Comparison of ENCODE assay signal across 14 cellular contexts in the genomic region with DNA sequence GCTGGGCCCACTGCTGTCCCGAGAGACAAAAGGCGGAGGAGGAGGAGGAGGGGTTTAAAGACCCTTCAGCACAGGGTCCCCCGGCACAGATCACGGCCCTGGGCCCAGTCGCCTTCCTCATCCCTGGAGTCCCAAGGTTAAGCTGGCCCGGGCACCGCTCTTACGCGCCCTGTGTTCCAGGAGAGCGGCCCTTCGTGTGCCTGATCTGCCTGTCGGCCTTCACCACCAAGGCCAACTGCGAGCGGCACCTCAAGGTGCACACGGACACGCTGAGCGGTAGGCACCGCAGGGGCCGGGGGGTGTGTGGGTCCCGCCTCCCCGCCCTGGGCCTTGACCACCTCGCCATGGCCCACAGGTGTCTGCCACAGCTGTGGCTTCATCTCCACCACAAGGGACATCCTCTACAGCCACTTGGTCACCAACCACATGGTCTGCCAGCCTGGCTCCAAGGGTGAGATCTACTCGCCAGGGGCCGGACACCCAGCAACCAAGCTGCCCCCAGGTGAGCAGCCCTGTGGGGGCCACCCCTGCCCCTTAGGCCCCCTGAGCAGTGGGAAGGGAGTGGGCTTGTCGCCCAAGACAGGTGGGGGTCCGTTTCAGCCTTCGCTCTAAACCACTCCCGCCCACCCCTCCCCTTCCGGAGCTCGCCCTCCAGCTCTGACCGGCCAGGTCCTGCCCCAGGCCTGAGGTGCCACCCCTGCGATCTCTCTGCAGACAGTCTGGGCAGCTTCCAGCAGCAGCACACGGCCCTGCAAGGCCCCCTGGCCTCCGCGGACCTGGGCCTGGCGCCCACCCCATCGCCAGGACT. TPM values are rescaled to one million over a fixed set of nuclear protein-coding genes. Genes with fewer than 3 reads are reported as not detected.
DNase-seq lines count a peak whose midpoint lies in the region; ATAC-seq, FAIRE-seq and TF ChIP-seq lines count a peak whose summit lies in the region.
"Had no signal": no experiment of that assay in that cellular context is flagged by ENCODE, and none has a peak within 500 bp of the region (broad histone marks: within the 10 kb centered on the region; RNA-seq: fewer than 3 reads in every experiment).

No MANE protein-coding gene starts in this region.

- H3K27me3 ChIP-seq in HepG2 (ENCODE audit: control insufficient read depth in 1 of 2, insufficient read depth in 2 of 2, low read length in 2 of 2) = no peaks in the 10 kb centered on the region
- H3K27me3 ChIP-seq in adrenal gland = no peaks in the 10 kb centered on the region
- H3K27me3 ChIP-seq: right lobe of liver had no signal

- H3K4me2 ChIP-seq in HepG2 (ENCODE audit: low read depth, low read length) = no peak overlapping the region

- ATAC-seq in HepG2 (peak; percentile 2; the same call in 2 of the 3 replicates), GM21381 (IDR thresholded peaks at IDR 0.05; ENCODE audit: unreplicated experiment) (no peak)
- ATAC-seq in stimulated activated naive B cell treated with anti-CD40 and anti-IgM and Interleukin-4, amounts not matched to agents 10 μg/mL and 1 μg/mL and 100 μg/mL, for 72 hours (replicated peaks) = no peak
- ATAC-seq: activated CD4-positive, CD25-positive, alpha-beta regulatory T cell treated with anti-CD3 and anti-CD28 coated beads, Interleukin-2, amount 50 U/mL, for 24 hours had no signal

- no peak overlapping the region for H3K9ac ChIP-seq in HepG2 (ENCODE audit: insufficient read depth, low read depth, low read length)

- POLR2A ChIA-PET in HepG2 (lab: Yijun Ruan, JAX) = no interaction called here

- peaks cover 25 to 33% of the 10 kb centered on the region in 2 donors for H3K36me3 Mint-ChIP-seq in stimulated activated naive B cell treated with anti-CD40 and anti-IgM and Interleukin-4, amounts not matched to agents 10 μg/mL and 1 μg/mL and 100 μg/mL, for 72 hours

- CTCF ChIA-PET in HepG2 (lab: Yijun Ruan, JAX; ENCODE audit: low intra/inter-chr PET ratio, low total read pairs) = interaction anchor here (1.3 kb wide), 1 partner anchor 90 kb away, joined by 3 read pairs; no protein-coding TSS in a partner anchor

- no peaks in the 10 kb centered on the region for H3K27me3 Mint-ChIP-seq in stimulated activated naive B cell treated with anti-CD40 and anti-IgM and Interleukin-4, amounts not matched to agents 10 μg/mL and 1 μg/mL and 100 μg/mL, for 72 hours
- H3K27me3 Mint-ChIP-seq: CD4-positive, alpha-beta memory T cell; central memory CD8-positive, alpha-beta T cell had no signal

- H3K4me3 ChIP-seq in HFF-Myc (replicated peaks; ENCODE audit: low read depth, low read length) = 0 out of 2 replicates have a peak overlapping the region, but pooled peaks have one; percentile 22
- H3K4me3 ChIP-seq in coronary artery = peak overlapping the region; percentile 99
- H3K4me3 ChIP-seq in HepG2 (replicated peaks in 1 of 3; ENCODE audit: insufficient read depth in 1 of 3, low read depth in 2 of 3, low read length in 3 of 3) = no peak overlapping the region
- peak overlapping the region in 1 of 4 donors; percentile 94 for H3K4me3 ChIP-seq in adrenal gland
- H3K4me3 ChIP-seq: right lobe of liver, SK-N-MC had no signal

- no peak for DNase-seq in HFF-Myc (ENCODE audit: extremely low read depth, low read depth)
- DNase-seq in coronary artery (ENCODE audit: low spot score) = no peak
- DNase-seq in HepG2 (ENCODE audit: low spot score) = no peak
- DNase-seq in stimulated activated naive B cell treated with anti-CD40 and anti-IgM and Interleukin-4, amounts not matched to agents 10 μg/mL and 1 μg/mL and 100 μg/mL, for 72 hours = no peak
- no peak for DNase-seq in adrenal gland
- DNase-seq in DMS153 (lab: John Stamatoyannopoulos, UW) = no peak
- DNase-seq in GM13977 (ENCODE audit: low spot score) = no peak

- no peaks in the 10 kb centered on the region for H3K9me3 Mint-ChIP-seq in stimulated activated naive B cell treated with anti-CD40 and anti-IgM and Interleukin-4, amounts not matched to agents 10 μg/mL and 1 μg/mL and 100 μg/mL, for 72 hours
- H3K9me3 Mint-ChIP-seq: central memory CD8-positive, alpha-beta T cell had no signal

- peak overlapping the region in 1 of 2 donors; percentile 22 for H3K4me3 Mint-ChIP-seq in stimulated activated naive B cell treated with anti-CD40 and anti-IgM and Interleukin-4, amounts not matched to agents 10 μg/mL and 1 μg/mL and 100 μg/mL, for 72 hours

- H3K27ac Mint-ChIP-seq in stimulated activated naive B cell treated with anti-CD40 and anti-IgM and Interleukin-4, amounts not matched to agents 10 μg/mL and 1 μg/mL and 100 μg/mL, for 72 hours = peak overlapping the region; percentile 47

- no peak for TF ChIP-seq RAD21 in HepG2 (CRISPR knock-in tag; IDR thresholded peaks at IDR 0.05)

- H2AFZ ChIP-seq in HepG2 (ENCODE audit: low read length) = no peak overlapping the region

- WGBS in HepG2 (ENCODE audit: low lambda C conversion rate) = 91% methylated on average over 11 of the region's 37 CpGs
- WGBS in adrenal gland, 4 donors = 63 to 76% (median 66%) methylated on average over 3 to 37 of the region's 37 CpGs

- H3K79me2 ChIP-seq in HepG2 (ENCODE audit: insufficient read depth, low read length) = no peaks in the 10 kb centered on the region

- H3K36me3 ChIP-seq in HepG2 (replicated peaks in 1 of 2; ENCODE audit: control insufficient read depth in 1 of 2, insufficient read depth in 2 of 2, low read length in 2 of 2) (peaks cover 20 to 26% of the 10 kb centered on the region in 2 experiments; a peak in 4 of 5 replicates), adrenal gland (replicated peaks in 1 of 2) (no peaks in the 10 kb centered on the region)
- H3K36me3 ChIP-seq: right lobe of liver had no signal

- TF ChIP-seq EP300 in HepG2 (IDR thresholded peaks at IDR 0.05; ENCODE audit: low read depth in 2 of 2, low read length in 2 of 2) = no peak
- no peak for TF ChIP-seq EP300 in HepG2 (CRISPR knock-in tag; IDR thresholded peaks at IDR 0.05; ENCODE audit: borderline replicate concordance)

- H4K20me1 ChIP-seq in HepG2 (ENCODE audit: insufficient read depth, low read length) = no peaks in the 10 kb centered on the region; the same call in 1 of the 2 replicates

- in situ Hi-C loops in HepG2 (cut with HindIII; ENCODE audit: extremely low pct_ligation_motif_present, low pct_unique_long_range_greater_than_20kb) = no loop called here
- in situ Hi-C loops in GM13977 (cut with MboI; ENCODE audit: low pct_unique_long_range_greater_than_20kb, low sequenced_read_pairs, unreplicated experiment) = loop anchor here (25.0 kb wide), 1 partner anchor 95 kb away; no protein-coding TSS in a partner anchor

- TF ChIP-seq CTCF in HFF-Myc (IDR thresholded peaks at IDR 0.05; ENCODE audit: low read depth, low read length, missing control alignments) (no peak), coronary artery (IDR thresholded peaks at IDR 0.05) (no peak), HepG2 (CRISPR knock-in tag; IDR thresholded peaks at IDR 0.05) (no peak), adrenal gland (IDR thresholded peaks at IDR 0.05) (no peak), GM13977 (IDR thresholded peaks at IDR 0.05; ENCODE audit: extremely low read depth, insufficient read depth, missing control alignments) (no peak)

- peaks cover 10 to 14% of the 10 kb centered on the region in 2 donors for H3K4me1 Mint-ChIP-seq in stimulated activated naive B cell treated with anti-CD40 and anti-IgM and Interleukin-4, amounts not matched to agents 10 μg/mL and 1 μg/mL and 100 μg/mL, for 72 hours

- FAIRE-seq in HepG2 (lab: Jason Lieb, UNC) = no peak
- FAIRE-seq: frontal cortex had no signal

- H3K4me1 ChIP-seq in HepG2 (ENCODE audit: insufficient read depth, low read length) (peaks cover 12% of the 10 kb centered on the region), adrenal gland (replicated peaks in 1 of 2) (peaks cover 6 to 22% of the 10 kb centered on the region in 2 donors)
- H3K4me1 ChIP-seq: right lobe of liver had no signal

- H3K9me3 ChIP-seq in HepG2 (ENCODE audit: low read length) = no peaks in the 10 kb centered on the region
- H3K9me3 ChIP-seq in adrenal gland (replicated peaks in 1 of 3) = no peaks in the 10 kb centered on the region
- H3K9me3 ChIP-seq: right lobe of liver had no signal

- intact Hi-C loops in HepG2 (cut with micrococcal nuclease; ENCODE audit: unreplicated experiment) (no loop called here), adrenal gland (cut with DNase I) (no loop called here)

- no TSS peak for BruUV-seq in HepG2 (replicated peaks; lab: Mats Ljungman, UMichigan)

- H3K27ac ChIP-seq in coronary artery (peak overlapping the region in 1 of 2 donors; percentile 94), HepG2 (ENCODE audit: extremely low read length, insufficient read depth, low read length) (no peak overlapping the region), adrenal gland (peak overlapping the region in 2 of 5 donors; percentile 17 to 96)
- H3K27ac ChIP-seq: right lobe of liver, SK-N-MC had no signal

- no peak for TF ChIP-seq POLR2A in HepG2 (IDR thresholded peaks at IDR 0.05; ENCODE audit: insufficient read depth in 1 of 2, low read depth in 2 of 2, low read length in 2 of 2)
- no peak for TF ChIP-seq POLR2A in adrenal gland (IDR thresholded peaks at IDR 0.05)

TF ChIP-seq in HepG2, 621 proteins besides CTCF, POLR2A, EP300 and RAD21 (continues in another document):
- TF ChIP-seq XBP1 (CRISPR knock-in tag; IDR thresholded peaks at IDR 0.05) (no peak), RFX3 (CRISPR knock-in tag; IDR thresholded peaks at IDR 0.05) (no peak)

RNA-seq across cellular contexts. Expression of gene ZC3H18, which starts 37.6 kb away (rescaled TPM):
- total RNA-seq in HepG2 (2016; rRNA removed; fragmentation: Illumina TruSeq; extraction: Trizol) (19.7 and 27.4 TPM in 2 replicates), adrenal gland (10 to 100 TPM; 11.8 to 40.2 (median 21.8) TPM)
- 19.4 and 24.7 TPM in 2 replicates for total RNA-seq in HepG2 (2016; cell fraction: cytosol; rRNA removed; fragmentation: Illumina TruSeq; extraction: Trizol; ENCODE audit: low read depth)
- total RNA-seq in HepG2 (2016; cell fraction: insoluble cytoplasmic fraction; rRNA removed; fragmentation: Illumina TruSeq; extraction: Trizol) = 14.3 and 27.1 TPM in 2 replicates
- 13.2 and 13.7 TPM in 2 replicates for total RNA-seq in HepG2 (2016; cell fraction: membrane; rRNA removed; fragmentation: Illumina TruSeq; extraction: Trizol)
- total RNA-seq in HepG2 (2016; cell fraction: nucleus; rRNA removed; fragmentation: Illumina TruSeq; extraction: Trizol) = 23.0 and 25.0 TPM in 2 replicates
- polyA plus RNA-seq in HepG2 (2011; rRNA removed) (11.2 and 12.7 TPM in 2 replicates), adrenal gland (10 to 100 TPM; 17.4 to 49.1 (median 34.0) TPM)
- polyA plus RNA-seq in HepG2 (2011; cell fraction: cytosol; rRNA removed) = 5.1 and 6.6 TPM in 2 replicates
- 52.8 and 62.1 TPM in 2 replicates for polyA plus RNA-seq in HepG2 (2011; cell fraction: nucleus; rRNA removed)
- polyA plus RNA-seq in HepG2 (2012) = 25.6 and 26.4 TPM in 2 replicates
- 2.5 and 2.8 TPM in 2 replicates for polyA plus RNA-seq in HepG2 (2016; cell fraction: cytosol; fragmentation: Illumina TruSeq; extraction: Trizol; ENCODE audit: low read depth)
- 25.5 and 39.1 TPM in 2 replicates for polyA plus RNA-seq in HepG2 (2016; cell fraction: insoluble cytoplasmic fraction; fragmentation: Illumina TruSeq; extraction: Trizol; ENCODE audit: low read depth)
- polyA plus RNA-seq in HepG2 (2016; cell fraction: membrane; fragmentation: Illumina TruSeq; extraction: Trizol; ENCODE audit: low read depth) = 6.0 and 7.1 TPM in 2 replicates
- polyA plus RNA-seq in HepG2 (2016; cell fraction: nucleus; fragmentation: Illumina TruSeq; extraction: Trizol; ENCODE audit: insufficient read depth, low read depth) = 81.5 and 103 TPM in 2 replicates
- 8.7 and 11.6 TPM in 2 replicates for polyA minus RNA-seq in HepG2 (2011; rRNA and poly(A)+ RNA removed; ENCODE audit: low replicate concordance)
- polyA minus RNA-seq in HepG2 (2011; cell fraction: cytosol; rRNA and poly(A)+ RNA removed) = 9.7 and 11.0 TPM in 2 replicates
- polyA minus RNA-seq in HepG2 (2011; cell fraction: nucleus; rRNA and poly(A)+ RNA removed) = 21.3 and 25.5 TPM in 2 replicates

Comparison
In these comparisons a context has a peak if more than half of its experiments do, and no peak if none do; other contexts are left out.
1. H3K4me3 ChIP-seq: peak in HFF-Myc (single experiment) and coronary artery (single experiment); none in HepG2 (0 of 3).